8 cellular contexts compared by ENCODE assay signal in the genomic region with DNA sequence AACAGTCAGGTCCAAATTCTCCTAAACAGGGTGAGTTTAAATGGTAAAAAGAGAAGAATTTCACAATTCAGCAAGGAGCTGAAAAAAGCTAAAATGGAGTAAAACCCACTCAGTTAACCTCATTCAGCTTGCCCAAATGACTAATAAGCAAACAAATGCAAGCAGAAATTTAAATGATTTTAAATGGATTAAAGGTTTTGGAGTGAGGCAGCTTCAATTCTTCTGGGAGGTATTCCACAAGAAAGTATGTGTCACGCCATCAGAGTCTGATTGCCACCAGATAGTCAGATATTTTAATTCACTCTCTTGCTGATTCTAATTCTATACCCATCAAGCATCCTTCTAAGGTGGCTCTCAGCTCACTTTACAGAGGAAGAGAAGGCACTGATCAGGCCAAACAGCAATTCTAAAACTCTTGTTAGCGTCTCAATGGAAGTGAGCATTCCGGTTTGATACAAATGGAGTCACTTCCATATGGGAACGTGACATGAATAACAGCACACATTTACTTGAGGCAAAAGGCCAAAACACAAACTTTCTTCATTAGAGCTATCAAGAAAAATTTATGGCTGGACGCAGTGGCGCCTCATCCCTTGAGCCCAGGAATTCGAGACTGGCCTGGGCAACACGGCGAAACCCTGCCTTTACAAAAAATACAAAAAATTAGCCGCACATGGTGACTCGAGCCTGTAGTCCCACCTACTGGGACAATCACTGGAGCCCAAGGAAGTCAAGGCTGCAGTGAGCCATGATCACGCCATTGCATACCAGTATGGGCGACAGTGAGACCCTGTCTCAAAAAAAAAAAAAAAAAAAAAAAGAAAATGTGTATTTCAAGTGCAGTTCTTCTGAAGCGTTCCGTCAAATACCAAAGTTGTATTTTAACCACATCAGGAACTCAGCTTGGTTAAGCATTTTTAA. TPM values are rescaled to one million over a fixed set of nuclear protein-coding genes. Genes with fewer than 3 reads are reported as not detected.
DNase-seq lines count a peak whose midpoint lies in the region; ATAC-seq and TF ChIP-seq lines count a peak whose summit lies in the region.

No MANE protein-coding gene starts in this region.

- H3K36me3 Mint-ChIP-seq in activated CD8-positive, alpha-beta memory T cell treated with anti-CD3 and anti-CD28 coated beads, Interleukin-2, amount 10 ng/mL, durations not matched to agents 7 days and 5 days: peaks cover 32% of the 10 kb centered on the region
- H3K36me3 Mint-ChIP-seq in activated T-helper 2 cell treated with anti-CD3 and anti-CD28 coated beads, Interferon-gamma antibody, Interleukin-2, Interleukin-4, amounts not matched to agents 10 μg/mL and 5 μg/mL and 100 μg/mL, durations not matched to agents 14 hours and 24 hours and 36 hours (ENCODE audit: low read depth): peaks cover 42% of the 10 kb centered on the region

- H3K27ac Mint-ChIP-seq in activated CD8-positive, alpha-beta memory T cell treated with anti-CD3 and anti-CD28 coated beads, Interleukin-2, amount 10 ng/mL, durations not matched to agents 7 days and 5 days: peak overlapping the region; percentile 97
- peak overlapping the region; percentile 98 for H3K27ac Mint-ChIP-seq in activated T-helper 2 cell treated with anti-CD3 and anti-CD28 coated beads, Interferon-gamma antibody, Interleukin-2, Interleukin-4, amounts not matched to agents 10 μg/mL and 5 μg/mL and 100 μg/mL, durations not matched to agents 14 hours and 24 hours and 36 hours

- CTCF ChIA-PET in activated CD8-positive, alpha-beta memory T cell treated with anti-CD3 and anti-CD28 coated beads, Interleukin-2, amount 10 ng/mL, durations not matched to agents 7 days and 5 days (lab: Charles Lee): interaction anchor here (0.8 to 1.6 kb wide), 8 partner anchors 9 to 390 kb away, joined by 3 to 5 read pairs (median 3); a partner anchor contains a TSS

- H3K4me3 ChIP-seq in kidney epithelial cell (ENCODE audit: low read depth, low read length) (peak overlapping the region; percentile 98), tibial artery (peak overlapping the region; percentile 73 to 80)

- no peak for DNase-seq in activated CD8-positive, alpha-beta memory T cell treated with anti-CD3 and anti-CD28 coated beads, Interleukin-2, amount 10 ng/mL, durations not matched to agents 7 days and 5 days
- DNase-seq in activated CD8-positive, alpha-beta memory T cell treated with anti-CD3 and anti-CD28 coated beads, Interleukin-2, amount 50 U/mL, for 4 hours: no peak
- DNase-seq in activated T-helper 2 cell treated with anti-CD3 and anti-CD28 coated beads, Interferon-gamma antibody, Interleukin-2, Interleukin-4, amounts not matched to agents 10 μg/mL and 5 μg/mL and 100 μg/mL, durations not matched to agents 14 hours and 24 hours and 36 hours (ENCODE audit: low spot score): no peak
- DNase-seq in kidney epithelial cell (ENCODE audit: low read depth) (no peak), tibial artery (no peak), NCI-H524 (lab: John Stamatoyannopoulos, UW) (no peak), OCI-M1 (lab: John Stamatoyannopoulos, UW) (no peak), NCI-H2107 treated with DMSO at 0.1 percent for 48 hours (lab: John Stamatoyannopoulos, UW; ENCODE audit: unreplicated experiment) (no peak)

- no peaks in the 10 kb centered on the region for H3K9me3 ChIP-seq in tibial artery

- no peak for ATAC-seq in activated CD8-positive, alpha-beta memory T cell treated with anti-CD3 and anti-CD28 coated beads, Interleukin-2, amount 10 ng/mL, durations not matched to agents 7 days and 5 days

- H3K9me3 Mint-ChIP-seq in activated CD8-positive, alpha-beta memory T cell treated with anti-CD3 and anti-CD28 coated beads, Interleukin-2, amount 10 ng/mL, durations not matched to agents 7 days and 5 days (ENCODE audit: low read depth): no peaks in the 10 kb centered on the region
- H3K9me3 Mint-ChIP-seq in activated T-helper 2 cell treated with anti-CD3 and anti-CD28 coated beads, Interferon-gamma antibody, Interleukin-2, Interleukin-4, amounts not matched to agents 10 μg/mL and 5 μg/mL and 100 μg/mL, durations not matched to agents 14 hours and 24 hours and 36 hours: no peaks in the 10 kb centered on the region

- H3K4me1 Mint-ChIP-seq in activated CD8-positive, alpha-beta memory T cell treated with anti-CD3 and anti-CD28 coated beads, Interleukin-2, amount 10 ng/mL, durations not matched to agents 7 days and 5 days: peaks cover 27% of the 10 kb centered on the region
- H3K4me1 Mint-ChIP-seq in activated T-helper 2 cell treated with anti-CD3 and anti-CD28 coated beads, Interferon-gamma antibody, Interleukin-2, Interleukin-4, amounts not matched to agents 10 μg/mL and 5 μg/mL and 100 μg/mL, durations not matched to agents 14 hours and 24 hours and 36 hours (ENCODE audit: low read depth): peaks cover 22% of the 10 kb centered on the region

- H3K27me3 Mint-ChIP-seq in activated CD8-positive, alpha-beta memory T cell treated with anti-CD3 and anti-CD28 coated beads, Interleukin-2, amount 10 ng/mL, durations not matched to agents 7 days and 5 days: no peaks in the 10 kb centered on the region
- no peaks in the 10 kb centered on the region for H3K27me3 Mint-ChIP-seq in activated T-helper 2 cell treated with anti-CD3 and anti-CD28 coated beads, Interferon-gamma antibody, Interleukin-2, Interleukin-4, amounts not matched to agents 10 μg/mL and 5 μg/mL and 100 μg/mL, durations not matched to agents 14 hours and 24 hours and 36 hours (ENCODE audit: low read depth)

- peak overlapping the region; percentile 89 to 97 for H3K27ac ChIP-seq in tibial artery

- H3K36me3 ChIP-seq in kidney epithelial cell (ENCODE audit: control insufficient read depth, insufficient read depth, low read length) (no peaks in the 10 kb centered on the region), tibial artery (peaks cover 27 to 31% (median 27%) of the 10 kb centered on the region in 3 donors)

- TF ChIP-seq CTCF in kidney epithelial cell (IDR thresholded peaks at IDR 0.05; ENCODE audit: insufficient read depth, low read length, poor library complexity, severe bottlenecking) (no peak), tibial artery (IDR thresholded peaks at IDR 0.05) (no peak)

- H3K27me3 ChIP-seq in kidney epithelial cell (ENCODE audit: control insufficient read depth, insufficient read depth, low read length): no peaks in the 10 kb centered on the region
- no peaks in the 10 kb centered on the region for H3K27me3 ChIP-seq in tibial artery

- H3K4me3 Mint-ChIP-seq in activated CD8-positive, alpha-beta memory T cell treated with anti-CD3 and anti-CD28 coated beads, Interleukin-2, amount 10 ng/mL, durations not matched to agents 7 days and 5 days: peak overlapping the region; percentile 88
- peak overlapping the region; percentile 97 for H3K4me3 Mint-ChIP-seq in activated T-helper 2 cell treated with anti-CD3 and anti-CD28 coated beads, Interferon-gamma antibody, Interleukin-2, Interleukin-4, amounts not matched to agents 10 μg/mL and 5 μg/mL and 100 μg/mL, durations not matched to agents 14 hours and 24 hours and 36 hours (ENCODE audit: low read depth)

- intact Hi-C loops in activated T-helper 2 cell treated with anti-CD3 and anti-CD28 coated beads, Interferon-gamma antibody, Interleukin-2, Interleukin-4, amounts not matched to agents 10 μg/mL and 5 μg/mL and 100 μg/mL, durations not matched to agents 14 hours and 24 hours and 36 hours (cut with micrococcal nuclease): loop anchor here (5.0 to 10.0 kb wide), 5 partner anchors 230 to 1670 kb away; a partner anchor contains a TSS
- intact Hi-C loops in tibial artery (cut with DNase I; ENCODE audit: low total_unique reads): loop anchor here (10.0 kb wide), 1 partner anchor 100 kb away; no protein-coding TSS in a partner anchor

- H3K4me1 ChIP-seq in tibial artery: peaks cover 0 to 58% (median 20%) of the 10 kb centered on the region in 4 donors

RNA-seq across cellular contexts. Expression of a gene that starts 2.0 kb away (rescaled TPM):
- 10 to 100 TPM; 25.2 to 29.4 TPM for total RNA-seq in activated CD8-positive, alpha-beta memory T cell treated with anti-CD3 and anti-CD28 coated beads, Interleukin-2, amount 10 ng/mL, durations not matched to agents 7 days and 5 days
- total RNA-seq in activated T-helper 2 cell treated with anti-CD3 and anti-CD28 coated beads, Interferon-gamma antibody, Interleukin-2, Interleukin-4, amounts not matched to agents 10 μg/mL and 5 μg/mL and 100 μg/mL, durations not matched to agents 14 hours and 24 hours and 36 hours: 21.9 and 23.6 TPM in 2 replicates
- total RNA-seq in kidney epithelial cell: 7.1 and 9.7 TPM in 2 replicates

RNA-seq across cellular contexts. Expression of a gene that starts 34.7 kb away (rescaled TPM):
- under 1 TPM; 0.18 to 0.19 TPM for total RNA-seq in activated CD8-positive, alpha-beta memory T cell treated with anti-CD3 and anti-CD28 coated beads, Interleukin-2, amount 10 ng/mL, durations not matched to agents 7 days and 5 days
- total RNA-seq in activated T-helper 2 cell treated with anti-CD3 and anti-CD28 coated beads, Interferon-gamma antibody, Interleukin-2, Interleukin-4, amounts not matched to agents 10 μg/mL and 5 μg/mL and 100 μg/mL, durations not matched to agents 14 hours and 24 hours and 36 hours: not detected in 2 replicates
- 0.17 and 0.21 TPM in 2 replicates for total RNA-seq in kidney epithelial cell
